ENCODE assay signal across 9 cellular contexts in the genomic region with DNA sequence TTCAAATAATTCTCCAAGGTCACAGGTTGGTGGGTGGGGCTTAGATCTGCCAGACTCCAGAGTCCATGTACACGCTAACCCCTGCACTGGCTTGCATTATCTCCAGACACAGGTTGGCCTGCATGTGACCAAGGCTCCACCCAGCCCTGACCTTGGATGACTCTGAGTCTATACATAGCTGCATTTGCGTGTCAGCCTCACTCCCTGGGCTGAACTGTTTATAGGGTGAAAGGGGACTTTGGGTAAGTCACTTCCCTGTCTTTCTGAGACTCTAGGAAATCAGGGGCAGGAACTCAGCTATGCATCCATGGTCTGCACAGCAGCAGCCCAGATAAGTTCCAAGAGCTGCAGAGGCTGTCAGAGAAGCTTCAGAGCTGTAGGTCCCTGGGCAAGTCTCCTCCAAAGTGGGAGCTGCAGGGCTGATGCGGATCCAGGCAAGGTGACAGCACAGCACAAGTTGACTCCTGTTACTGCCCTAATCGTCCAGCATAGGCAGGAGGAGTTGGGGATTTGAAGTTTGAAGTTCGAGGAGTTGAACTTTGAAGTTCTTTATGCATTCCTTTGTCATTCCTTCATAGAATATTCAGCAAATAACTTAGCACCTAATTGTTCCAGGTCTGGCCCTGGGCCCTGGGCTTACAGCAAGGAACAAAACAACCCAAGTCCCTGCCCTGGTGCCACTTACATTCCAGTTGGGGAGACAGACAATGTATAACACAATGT. TPM values are rescaled to one million over a fixed set of nuclear protein-coding genes. Genes with fewer than 3 reads are reported as not detected.
DNase-seq lines count a peak whose midpoint lies in the region; ATAC-seq and TF ChIP-seq lines count a peak whose summit lies in the region.
"Had no signal": no experiment of that assay in that cellular context is flagged by ENCODE, and none has a peak within 500 bp of the region (broad histone marks: within the 10 kb centered on the region; RNA-seq: fewer than 3 reads in every experiment).

No MANE protein-coding gene starts in this region.

- WGBS in heart right ventricle, 2 donors, result 27 to 41% methylated on average over 5 of the region's 5 CpGs
- WGBS in upper lobe of left lung, 2 donors, result 45 to 48% methylated on average over 5 of the region's 5 CpGs

- peak in 2 of 4 donors; percentile 85 to 95 for TF ChIP-seq EP300 in upper lobe of left lung (IDR thresholded peaks at IDR 0.05)

- no peak overlapping the region for H3K4me3 ChIP-seq in heart right ventricle
- H3K4me3 ChIP-seq in upper lobe of left lung, result no peak overlapping the region

- H3K4me3 Mint-ChIP-seq in T-helper 2 cell treated with Interferon-gamma antibody and Interleukin-4, amounts not matched to agents 5 μg/mL and 100 μg/mL, for 36 hours, result peak overlapping the region; percentile 64

- ATAC-seq in HG03139 (IDR thresholded peaks at IDR 0.05; ENCODE audit: unreplicated experiment) (peak; percentile 25), heart right ventricle (peak; percentile 60 to 80 (median 70)), upper lobe of left lung (ENCODE audit: low FRiP score in 2 of 2) (peak in 1 of 2 donors; percentile 2)

- no peaks in the 10 kb centered on the region for H3K27me3 ChIP-seq in heart right ventricle
- no peaks in the 10 kb centered on the region for H3K27me3 ChIP-seq in upper lobe of left lung

- peaks cover 0 to 39% (median 0%) of the 10 kb centered on the region in 9 donors for H3K36me3 ChIP-seq in heart right ventricle
- no peaks in the 10 kb centered on the region for H3K36me3 ChIP-seq in upper lobe of left lung

- H3K9me3 ChIP-seq in heart right ventricle (no peaks in the 10 kb centered on the region), upper lobe of left lung (no peaks in the 10 kb centered on the region)

- peak overlapping the region; percentile 82 for H3K27ac Mint-ChIP-seq in T-helper 2 cell treated with Interferon-gamma antibody and Interleukin-4, amounts not matched to agents 5 μg/mL and 100 μg/mL, for 36 hours

- intact Hi-C loops in heart right ventricle (cut with DNase I), result loop anchor here in 3 of 10 donors (5.0 kb wide), 2 partner anchors 44 to 64 kb away; no protein-coding TSS in a partner anchor

- H3K4me1 ChIP-seq in heart right ventricle, result peaks cover 59 to 100% (median 98%) of the 10 kb centered on the region in 9 donors
- peaks cover 91 to 99% (median 94%) of the 10 kb centered on the region in 4 donors for H3K4me1 ChIP-seq in upper lobe of left lung

- TF ChIP-seq CTCF in heart right ventricle (IDR thresholded peaks at IDR 0.05) (no peak), upper lobe of left lung (IDR thresholded peaks at IDR 0.05) (no peak)

- TF ChIP-seq POLR2A in GM18951 (IDR thresholded peaks at IDR 0.05; ENCODE audit: extremely low read depth, insufficient read depth, insufficient read length) (peak; percentile 39), upper lobe of left lung (IDR thresholded peaks at IDR 0.05) (peak in 1 of 4 donors; percentile 33)

- peak overlapping the region; percentile 17 to 100 (median 83) for H3K27ac ChIP-seq in heart right ventricle
- peak overlapping the region; percentile 84 to 100 (median 96) for H3K27ac ChIP-seq in upper lobe of left lung
- H3K27ac ChIP-seq: VCaP had no signal

- in situ Hi-C loops in GM18951 (cut with MboI; ENCODE audit: low sequenced_read_pairs, unreplicated experiment), result loop anchor here (5.0 kb wide), 1 partner anchor 69 kb away; the partner anchor contains the start of gene IRF1

- peaks cover 63% of the 10 kb centered on the region for H3K36me3 Mint-ChIP-seq in T-helper 2 cell treated with Interferon-gamma antibody and Interleukin-4, amounts not matched to agents 5 μg/mL and 100 μg/mL, for 36 hours (ENCODE audit: low read depth)

- DNase-seq in T-helper 2 cell treated with Interferon-gamma antibody and Interleukin-4, amounts not matched to agents 5 μg/mL and 100 μg/mL, for 36 hours (ENCODE audit: low spot score), result no peak
- peak; percentile 51 to 78 for DNase-seq in heart right ventricle
- DNase-seq in upper lobe of left lung, result peak in 1 of 2 donors; percentile 78
- no peak for DNase-seq in iPS-NIHi11 (ENCODE audit: low spot score)
- DNase-seq in middle frontal gyrus (ENCODE audit: extremely low spot score, low spot score), result no peak
- no peak for DNase-seq in AG20443 (ENCODE audit: low spot score)

- H3K9me3 Mint-ChIP-seq in T-helper 2 cell treated with Interferon-gamma antibody and Interleukin-4, amounts not matched to agents 5 μg/mL and 100 μg/mL, for 36 hours, result no peaks in the 10 kb centered on the region

- H3K27me3 Mint-ChIP-seq in T-helper 2 cell treated with Interferon-gamma antibody and Interleukin-4, amounts not matched to agents 5 μg/mL and 100 μg/mL, for 36 hours (ENCODE audit: low read depth), result no peaks in the 10 kb centered on the region

- peaks cover 87% of the 10 kb centered on the region for H3K4me1 Mint-ChIP-seq in T-helper 2 cell treated with Interferon-gamma antibody and Interleukin-4, amounts not matched to agents 5 μg/mL and 100 μg/mL, for 36 hours (ENCODE audit: low read depth)

RNA-seq across cellular contexts. Expression of gene SLC22A5, which starts 53.4 kb away (rescaled TPM):
- 10 to 100 TPM; 10.3 to 36.8 (median 12.5) TPM for total RNA-seq in heart right ventricle
- 10 to 100 TPM; 21.2 to 21.8 TPM for polyA plus RNA-seq in heart right ventricle
- 10 to 100 TPM in 4 of 6 donors, 1 to 10 TPM in 2; 7.9 to 22.0 (median 12.7) TPM for total RNA-seq in upper lobe of left lung

Comparison
In these comparisons a context has a peak if more than half of its experiments do, and no peak if none do; other contexts are left out.
1. DNase-seq: peak in heart right ventricle (2 of 2); none in T-helper 2 cell treated with Interferon-gamma antibody and Interleukin-4, amounts not matched to agents 5 μg/mL and 100 μg/mL, for 36 hours (single experiment), iPS-NIHi11 (single experiment), middle frontal gyrus (single experiment) and AG20443 (single experiment).